ENCODE assay signal across 8 cellular contexts in the genomic region with DNA sequence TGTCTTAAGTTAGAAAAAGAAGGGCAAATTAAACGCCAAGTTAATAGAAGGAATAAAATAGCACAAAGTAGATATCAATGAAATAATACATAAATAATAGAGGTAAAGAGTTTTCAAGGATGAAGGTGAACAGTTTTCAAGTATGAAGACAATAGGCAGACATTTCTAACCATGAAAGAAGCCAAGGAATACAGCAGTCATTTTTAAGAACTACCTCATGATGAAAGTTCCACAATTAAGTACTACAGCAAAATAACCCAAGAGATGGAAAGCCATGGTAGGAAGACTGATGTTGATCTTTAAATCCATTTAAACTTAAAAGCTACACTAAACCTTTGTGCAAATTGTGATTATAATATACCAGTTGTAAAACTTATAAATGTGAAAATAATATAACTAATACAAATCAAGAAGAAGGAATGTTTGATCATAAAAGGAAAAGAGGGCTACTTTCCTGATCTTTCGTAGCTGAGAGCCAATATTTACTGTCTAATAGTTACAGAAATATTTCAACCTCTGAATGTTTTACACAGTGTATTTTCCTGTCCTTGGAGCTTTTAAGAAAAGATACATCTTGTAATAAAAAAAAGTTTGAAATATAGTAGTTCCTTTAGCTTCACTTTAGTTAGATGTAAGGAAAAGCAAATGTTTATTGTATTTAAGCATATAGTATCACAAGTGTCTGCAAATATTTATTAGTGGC.
"Had no signal": no experiment of that assay in that cellular context is flagged by ENCODE, and none has a peak within 500 bp of the region (broad histone marks: within the 10 kb centered on the region; RNA-seq: fewer than 3 reads in every experiment).

No MANE protein-coding gene starts in this region.

- H3K9ac ChIP-seq: GM23248, KMS-11 had no signal

- DNase-seq: GM23248, GOT3, H7, HCEC 1CT, IMR-90, KBM-7 had no signal

- H3K4me3 ChIP-seq: GM23248 had no signal

- H3K27ac ChIP-seq: GM23248, KMS-11 had no signal

- FAIRE-seq: HTR-8/SVneo had no signal

- H3K4me2 ChIP-seq: KMS-11 had no signal

- H2AFZ ChIP-seq: GM23248 had no signal
